20 cellular contexts compared by ENCODE assay signal in the genomic region with DNA sequence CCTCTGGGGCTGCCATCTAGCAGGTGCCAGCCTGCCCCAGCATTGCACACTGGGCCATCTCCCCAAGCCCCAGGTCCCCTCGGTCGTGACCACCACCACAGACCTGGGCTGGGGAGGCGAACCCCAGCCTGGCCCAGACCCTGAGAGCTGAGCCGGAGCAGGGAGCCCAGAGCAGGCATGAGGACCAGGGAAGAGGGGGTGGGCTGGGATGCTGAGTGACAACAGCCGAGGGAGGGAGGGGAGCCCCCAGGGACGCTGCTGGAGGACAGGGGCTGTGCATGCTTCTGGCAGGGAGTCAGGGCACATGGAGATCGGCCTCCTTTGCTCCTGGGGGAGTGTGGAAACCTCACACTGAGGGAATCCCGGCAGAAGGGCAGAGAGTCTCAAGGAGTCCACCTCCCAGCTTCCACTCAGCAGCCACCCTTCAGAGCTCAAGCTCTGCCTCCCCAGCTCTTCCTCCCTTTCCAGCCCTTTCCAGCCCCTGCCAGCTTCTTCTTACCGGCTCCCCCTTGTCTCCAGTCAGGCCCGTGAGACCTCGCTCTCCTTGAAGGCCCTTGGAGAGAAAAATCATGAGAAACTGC. TPM values are rescaled to one million over a fixed set of nuclear protein-coding genes. Genes with fewer than 3 reads are reported as not detected.
DNase-seq lines count a peak whose midpoint lies in the region; ATAC-seq and TF ChIP-seq lines count a peak whose summit lies in the region.
"Had no signal": no experiment of that assay in that cellular context is flagged by ENCODE, and none has a peak within 500 bp of the region (broad histone marks: within the 10 kb centered on the region; RNA-seq: fewer than 3 reads in every experiment).

No MANE protein-coding gene starts in this region.

- H3K27me3 ChIP-seq in RWPE2 (ENCODE audit: insufficient read depth, poor library complexity, severe bottlenecking): no peaks in the 10 kb centered on the region
- no peaks in the 10 kb centered on the region for H3K27me3 ChIP-seq in foreskin keratinocyte

- peak overlapping the region; percentile 74 for H3K27ac ChIP-seq in RWPE2 (ENCODE audit: poor library complexity, severe bottlenecking)
- peak overlapping the region; percentile 99 for H3K27ac ChIP-seq in foreskin keratinocyte
- peak overlapping the region in 18 of 21 experiments; percentile 15 to 82 (median 64) for H3K27ac ChIP-seq in skin epidermis
- H3K27ac ChIP-seq: 22Rv1, BLaER1 had no signal

- ATAC-seq in RWPE2 (ENCODE audit: low read depth) (no peak), foreskin keratinocyte (no peak), HG03469 (IDR thresholded peaks at IDR 0.05; ENCODE audit: unreplicated experiment) (no peak)

- TF ChIP-seq CTCF in RWPE2 (IDR thresholded peaks at IDR 0.05; ENCODE audit: poor library complexity, severe bottlenecking): no peak
- no peak for TF ChIP-seq CTCF in foreskin keratinocyte (conservative IDR thresholded peaks at IDR 0.05)

- H3K36me3 ChIP-seq in RWPE2 (ENCODE audit: low read depth): peaks cover 42% of the 10 kb centered on the region
- H3K36me3 ChIP-seq: BLaER1 had no signal

- H3K9me3 ChIP-seq in RWPE2 (ENCODE audit: severe bottlenecking): no peaks in the 10 kb centered on the region
- H3K9me3 ChIP-seq: BLaER1 had no signal

- DNase-seq in DMS 273 (lab: John Stamatoyannopoulos, UW; ENCODE audit: unreplicated experiment): peak; percentile 47
- no peak for DNase-seq in DMS 273 treated with DMSO at 0.1 percent for 48 hours (lab: John Stamatoyannopoulos, UW)
- no peak for DNase-seq in RWPE2 (ENCODE audit: low spot score)
- no peak for DNase-seq in foreskin keratinocyte
- no peak for DNase-seq in NCI-H146 (lab: John Stamatoyannopoulos, UW)
- DNase-seq in mucosa of gallbladder (ENCODE audit: low spot score): no peak
- DNase-seq: CD8-positive, alpha-beta memory T cell; HFFc6; NCI-H1092; NCI-H1694; NCI-H226; NCI-H526; NK-92 treated with Interleukin-12 subunit alpha and Interleukin-12 subunit beta, amount 100 ng/mL, for 24 hours had no signal

- no peak overlapping the region for H3K4me3 ChIP-seq in RWPE2 (ENCODE audit: severe bottlenecking)
- no peak overlapping the region for H3K4me3 ChIP-seq in skin epidermis
- H3K4me3 ChIP-seq: BLaER1 had no signal

- peaks cover 26% of the 10 kb centered on the region for H3K4me1 ChIP-seq in RWPE2 (ENCODE audit: insufficient read depth, poor library complexity, severe bottlenecking)
- peaks cover 21% of the 10 kb centered on the region for H3K4me1 ChIP-seq in foreskin keratinocyte

RNA-seq across cellular contexts. Expression of gene PEF1, which starts 23.7 kb away (rescaled TPM):
- 94.3 and 95.7 TPM in 2 replicates for total RNA-seq in foreskin keratinocyte
- polyA plus RNA-seq in foreskin keratinocyte: 105 and 106 TPM in 2 replicates
- total RNA-seq in mucosa of gallbladder: 66.3 TPM

RNA-seq across cellular contexts. Expression of gene COL16A1, which starts 35.4 kb away (rescaled TPM):
- 125 and 133 TPM in 2 replicates for total RNA-seq in foreskin keratinocyte
- 74.3 and 80.3 TPM in 2 replicates for polyA plus RNA-seq in foreskin keratinocyte
- 52.5 TPM for total RNA-seq in mucosa of gallbladder
- total RNA-seq: OCI-LY7 had no signal
- polyA plus RNA-seq: CD8-positive, alpha-beta memory T cell had no signal

RNA-seq across cellular contexts. Expression of gene HCRTR1, which starts 50.9 kb away (rescaled TPM):
- total RNA-seq in foreskin keratinocyte (not detected in 2 replicates), mucosa of gallbladder (not detected)
- not detected in 2 replicates for polyA plus RNA-seq in foreskin keratinocyte
- total RNA-seq: CD8-positive, alpha-beta memory T cell; H4; HFFc6; MCF 10A; OCI-LY7 had no signal
- polyA plus RNA-seq: CD8-positive, alpha-beta memory T cell had no signal
